In the genomic region with DNA sequence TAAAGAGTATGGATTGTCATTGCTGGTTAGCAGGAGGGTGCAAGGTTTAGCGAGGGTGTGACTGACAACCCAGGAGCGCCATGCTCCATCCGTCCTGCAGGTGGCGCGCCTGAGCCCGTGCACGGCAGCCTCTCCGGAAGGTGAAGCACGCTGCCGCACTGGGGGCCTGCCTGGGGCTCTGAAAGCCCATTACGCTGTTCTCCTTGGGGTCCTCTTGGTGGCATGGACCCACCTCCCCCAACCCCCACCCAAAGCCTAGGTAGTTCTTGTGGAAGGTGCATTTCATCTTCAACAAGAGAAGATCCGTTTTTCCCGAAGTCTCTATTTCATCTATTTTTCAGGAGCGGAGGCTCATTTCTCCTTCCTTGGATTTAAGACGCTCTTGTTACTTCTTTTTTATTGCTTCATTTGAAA, we compare ENCODE assay signal across 8 cellular contexts.
DNase-seq lines count a peak whose midpoint lies in the region; ATAC-seq and TF ChIP-seq lines count a peak whose summit lies in the region.

No MANE protein-coding gene starts in this region.

- H3K27me3 ChIP-seq in SJSA1 (replicated peaks): peaks cover 10% of the 10 kb centered on the region; the same call in 1 of the 2 replicates

- no peak overlapping the region for H3K27ac Mint-ChIP-seq in activated naive CD8-positive, alpha-beta T cell treated with anti-CD3 and anti-CD28 coated beads for 36 hours
- no peak overlapping the region for H3K27ac Mint-ChIP-seq in stimulated activated memory B cell treated with anti-CD40 and anti-IgM and Interleukin-4, amounts not matched to agents 10 μg/mL and 1 μg/mL and 100 μg/mL, for 72 hours

- in situ Hi-C loops in GM13977 (cut with MboI; ENCODE audit: low pct_unique_long_range_greater_than_20kb, low sequenced_read_pairs, unreplicated experiment): no loop called here

- TF ChIP-seq CTCF in GM13977 (IDR thresholded peaks at IDR 0.05; ENCODE audit: extremely low read depth, insufficient read depth, missing control alignments): peak; percentile 89

- H3K27ac ChIP-seq in SJSA1: no peak overlapping the region

- H3K4me1 ChIP-seq in SJSA1 (replicated peaks): no peaks in the 10 kb centered on the region

- no peaks in the 10 kb centered on the region for H3K36me3 ChIP-seq in SJSA1

- peaks cover 1% of the 10 kb centered on the region for H3K9me3 Mint-ChIP-seq in activated naive CD8-positive, alpha-beta T cell treated with anti-CD3 and anti-CD28 coated beads for 36 hours
- peaks cover 13% of the 10 kb centered on the region for H3K9me3 Mint-ChIP-seq in stimulated activated memory B cell treated with anti-CD40 and anti-IgM and Interleukin-4, amounts not matched to agents 10 μg/mL and 1 μg/mL and 100 μg/mL, for 72 hours

- H3K27me3 Mint-ChIP-seq in activated naive CD8-positive, alpha-beta T cell treated with anti-CD3 and anti-CD28 coated beads for 36 hours: peaks cover 51% of the 10 kb centered on the region
- H3K27me3 Mint-ChIP-seq in stimulated activated memory B cell treated with anti-CD40 and anti-IgM and Interleukin-4, amounts not matched to agents 10 μg/mL and 1 μg/mL and 100 μg/mL, for 72 hours: peaks cover 37% of the 10 kb centered on the region

- H3K36me3 Mint-ChIP-seq in activated naive CD8-positive, alpha-beta T cell treated with anti-CD3 and anti-CD28 coated beads for 36 hours: no peaks in the 10 kb centered on the region
- no peaks in the 10 kb centered on the region for H3K36me3 Mint-ChIP-seq in stimulated activated memory B cell treated with anti-CD40 and anti-IgM and Interleukin-4, amounts not matched to agents 10 μg/mL and 1 μg/mL and 100 μg/mL, for 72 hours

- H3K9me3 ChIP-seq in SJSA1 (replicated peaks): peaks cover 4% of the 10 kb centered on the region; the same call in 1 of the 2 replicates

- no peak overlapping the region for H3K4me3 ChIP-seq in SJSA1

- peaks cover 8% of the 10 kb centered on the region for H3K4me1 Mint-ChIP-seq in activated naive CD8-positive, alpha-beta T cell treated with anti-CD3 and anti-CD28 coated beads for 36 hours
- H3K4me1 Mint-ChIP-seq in stimulated activated memory B cell treated with anti-CD40 and anti-IgM and Interleukin-4, amounts not matched to agents 10 μg/mL and 1 μg/mL and 100 μg/mL, for 72 hours: peaks cover 8% of the 10 kb centered on the region

- no peak overlapping the region for H3K4me3 Mint-ChIP-seq in activated naive CD8-positive, alpha-beta T cell treated with anti-CD3 and anti-CD28 coated beads for 36 hours
- H3K4me3 Mint-ChIP-seq in stimulated activated memory B cell treated with anti-CD40 and anti-IgM and Interleukin-4, amounts not matched to agents 10 μg/mL and 1 μg/mL and 100 μg/mL, for 72 hours: no peak overlapping the region

- ATAC-seq in GM18520 (IDR thresholded peaks at IDR 0.05; ENCODE audit: unreplicated experiment): no peak
- no peak for ATAC-seq in stimulated activated memory B cell treated with anti-CD40 and anti-IgM and Interleukin-4, amounts not matched to agents 10 μg/mL and 1 μg/mL and 100 μg/mL, for 72 hours

- DNase-seq in GM13977 (ENCODE audit: low spot score) (peak; percentile 67), SJSA1 (ENCODE audit: low read depth in 1 of 2, low spot score in 2 of 2) (peak; percentile 32 to 53), iPS-NIHi11 (ENCODE audit: low spot score) (peak; percentile 87), T1000 (lab: John Stamatoyannopoulos, UW) (no peak)
- peak; percentile 66 for DNase-seq in activated naive CD8-positive, alpha-beta T cell treated with anti-CD3 and anti-CD28 coated beads for 36 hours
- peak; percentile 25 to 61 for DNase-seq in stimulated activated CD4-positive, alpha-beta T cell treated with anti-CD3 and anti-CD28 coated beads, Interleukin-4, amount 100 ng/mL, for 4 hours
